ENCODE assay signal across 8 cellular contexts in genomic region chr9:22238809-22239684, GRCh38.
DNase-seq lines count a peak whose midpoint lies in the region; TF ChIP-seq lines count a peak whose summit lies in the region.

No MANE protein-coding gene starts in this region.

- no peaks in the 10 kb centered on the region for H3K79me2 ChIP-seq in neural cell (replicated peaks; ENCODE audit: insufficient read depth, low read length)

- no peak for TF ChIP-seq EP300 in neural cell (conservative IDR thresholded peaks at IDR 0.05; ENCODE audit: poor library complexity, severe bottlenecking)

- H3K36me3 ChIP-seq in neural cell (ENCODE audit: insufficient read depth, low read length), result no peaks in the 10 kb centered on the region

- no peak overlapping the region for H3K9ac ChIP-seq in neural cell (ENCODE audit: low read length)

- peak; percentile 16 to 18 for DNase-seq in NCI-H2081 (lab: John Stamatoyannopoulos, UW)
- DNase-seq in NCI-H2081 treated with DMSO at 0.1 percent for 48 hours (lab: John Stamatoyannopoulos, UW), result no peak
- peak; percentile 31 for DNase-seq in NCI-H774 (lab: John Stamatoyannopoulos, UW)
- peak; percentile 17 to 57 for DNase-seq in dermis microvascular lymphatic vessel endothelial cell (ENCODE audit: low read depth in 2 of 2)
- no peak for DNase-seq in NCI-H226
- DNase-seq in NCI-H1048 (lab: John Stamatoyannopoulos, UW), result no peak
- DNase-seq in C1 segment of cervical spinal cord (lab: John Stamatoyannopoulos, UW), result no peak

- TF ChIP-seq RAD21 in neural cell (conservative IDR thresholded peaks at IDR 0.05), result peak; percentile 28

- no peak overlapping the region for H3K4me2 ChIP-seq in neural cell (ENCODE audit: low read length)

- no peak overlapping the region for H3K27ac ChIP-seq in neural cell (ENCODE audit: low read length)

- H3F3A ChIP-seq in neural cell (ENCODE audit: insufficient read depth, low read length, poor library complexity, severe bottlenecking), result no peaks in the 10 kb centered on the region

- no peaks in the 10 kb centered on the region for H3K9me3 ChIP-seq in neural cell (ENCODE audit: low read length)

- H3K27me3 ChIP-seq in neural cell (ENCODE audit: insufficient read depth, low read depth, low read length), result no peaks in the 10 kb centered on the region

- TF ChIP-seq CTCF in neural cell (IDR thresholded peaks at IDR 0.05; ENCODE audit: poor library complexity, severe bottlenecking), result peak; percentile 55

- H4K20me1 ChIP-seq in neural cell (ENCODE audit: insufficient read depth), result no peaks in the 10 kb centered on the region

- H3K4me3 ChIP-seq in neural cell (ENCODE audit: low read length), result no peak overlapping the region

- H3K9me2 ChIP-seq in neural cell (ENCODE audit: insufficient read depth, low read length), result no peaks in the 10 kb centered on the region

- H2AFZ ChIP-seq in neural cell (ENCODE audit: low read depth, low read length), result no peak overlapping the region

TF ChIP-seq in neural cell, 6 proteins besides CTCF, POLR2A, EP300 and RAD21:
- TF ChIP-seq SMC3 (conservative IDR thresholded peaks at IDR 0.05; ENCODE audit: poor library complexity) (peak; percentile 58), MXI1 (conservative IDR thresholded peaks at IDR 0.05; ENCODE audit: poor library complexity, severe bottlenecking) (no peak)

Comparison
In these comparisons a context has a peak if more than half of its experiments do, and no peak if none do; other contexts are left out.
1. DNase-seq: peak in NCI-H2081 (2 of 2), NCI-H774 (single experiment) and dermis microvascular lymphatic vessel endothelial cell (2 of 2); none in NCI-H2081 treated with DMSO at 0.1 percent for 48 hours (single experiment), NCI-H226 (single experiment), NCI-H1048 (single experiment) and C1 segment of cervical spinal cord (0 of 14).